ENCODE assay signal across 1 cellular context in the genomic region with DNA sequence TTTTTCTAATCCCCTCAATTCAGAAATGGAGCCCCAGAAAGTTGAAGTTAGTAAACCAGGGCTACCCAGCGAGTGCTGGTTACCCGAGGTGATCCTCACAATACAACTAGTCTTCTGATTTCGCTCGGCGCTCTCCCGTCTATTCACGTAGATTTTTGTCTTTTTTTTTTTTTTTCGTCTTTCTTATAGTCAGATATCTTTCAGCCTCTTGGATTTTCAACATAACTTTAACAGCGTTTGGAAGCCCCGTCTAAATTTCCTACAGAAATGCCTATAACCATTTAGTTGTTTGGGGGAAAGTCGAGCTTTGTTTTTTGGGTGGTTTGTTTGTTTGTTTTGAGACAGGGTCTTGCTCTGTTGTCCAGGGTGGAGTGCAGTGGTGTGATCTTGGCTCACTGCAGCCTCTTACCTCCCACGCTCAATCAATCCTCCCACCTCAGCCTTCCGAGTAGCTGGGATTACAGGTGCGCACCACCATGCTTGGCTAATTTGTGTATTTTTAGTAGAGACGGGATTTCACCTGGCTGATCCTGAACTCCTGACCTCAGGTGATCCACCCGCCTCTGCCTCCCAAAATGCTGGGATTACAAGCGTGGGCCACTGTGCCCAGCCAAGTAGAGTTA.
TF ChIP-seq lines count a peak whose summit lies in the region.

No MANE protein-coding gene starts in this region.

TF ChIP-seq in endothelial cell of umbilical vein, 7 proteins besides CTCF, POLR2A, EP300 and RAD21:
- TF ChIP-seq, protein P1, sequence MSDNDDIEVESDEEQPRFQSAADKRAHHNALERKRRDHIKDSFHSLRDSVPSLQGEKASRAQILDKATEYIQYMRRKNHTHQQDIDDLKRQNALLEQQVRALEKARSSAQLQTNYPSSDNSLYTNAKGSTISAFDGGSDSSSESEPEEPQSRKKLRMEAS (IDR thresholded peaks at IDR 0.05; ENCODE audit: insufficient read depth, insufficient read length) = no peak
- TF ChIP-seq POLR2AphosphoS5 (IDR thresholded peaks at IDR 0.05; ENCODE audit: insufficient read depth, low read depth, low read length) (no peak), JUN (IDR thresholded peaks at IDR 0.05; ENCODE audit: borderline replicate concordance, insufficient read depth, insufficient read length, low read depth) (no peak), FOS (IDR thresholded peaks at IDR 0.05; ENCODE audit: borderline replicate concordance, insufficient read depth, low read length) (no peak), EZH2 (IDR thresholded peaks at IDR 0.05; ENCODE audit: borderline replicate concordance, low read depth, low read length, severe bottlenecking) (no peak), GATA2 (IDR thresholded peaks at IDR 0.05; ENCODE audit: insufficient read depth, insufficient read length, low read depth, low read length) (no peak), MYC (IDR thresholded peaks at IDR 0.05; ENCODE audit: low read depth, low read length) (no peak)
